1 cellular context compared by ENCODE assay signal in the genomic region with DNA sequence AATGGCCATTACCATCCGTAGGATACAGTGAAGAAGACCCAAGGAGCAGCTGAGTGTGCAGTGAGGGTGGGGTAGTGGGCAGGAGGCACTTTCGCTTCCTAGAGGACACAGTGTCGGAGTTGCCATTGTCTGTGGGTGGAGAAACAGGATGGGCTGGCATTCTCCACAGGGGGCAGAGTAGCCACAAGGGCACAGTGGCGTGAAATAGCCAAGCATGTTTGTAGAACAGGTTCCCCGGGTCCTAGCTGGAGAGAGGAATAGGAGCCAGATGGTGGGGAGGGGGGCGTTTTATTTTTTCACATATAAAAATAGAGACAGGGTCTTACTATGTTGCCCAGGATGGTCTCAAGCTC.
TF ChIP-seq lines count a peak whose summit lies in the region.

No MANE protein-coding gene starts in this region.

TF ChIP-seq in HepG2, 621 proteins besides CTCF, POLR2A, EP300 and RAD21 (continued from another document):
- TF ChIP-seq, protein P1, sequence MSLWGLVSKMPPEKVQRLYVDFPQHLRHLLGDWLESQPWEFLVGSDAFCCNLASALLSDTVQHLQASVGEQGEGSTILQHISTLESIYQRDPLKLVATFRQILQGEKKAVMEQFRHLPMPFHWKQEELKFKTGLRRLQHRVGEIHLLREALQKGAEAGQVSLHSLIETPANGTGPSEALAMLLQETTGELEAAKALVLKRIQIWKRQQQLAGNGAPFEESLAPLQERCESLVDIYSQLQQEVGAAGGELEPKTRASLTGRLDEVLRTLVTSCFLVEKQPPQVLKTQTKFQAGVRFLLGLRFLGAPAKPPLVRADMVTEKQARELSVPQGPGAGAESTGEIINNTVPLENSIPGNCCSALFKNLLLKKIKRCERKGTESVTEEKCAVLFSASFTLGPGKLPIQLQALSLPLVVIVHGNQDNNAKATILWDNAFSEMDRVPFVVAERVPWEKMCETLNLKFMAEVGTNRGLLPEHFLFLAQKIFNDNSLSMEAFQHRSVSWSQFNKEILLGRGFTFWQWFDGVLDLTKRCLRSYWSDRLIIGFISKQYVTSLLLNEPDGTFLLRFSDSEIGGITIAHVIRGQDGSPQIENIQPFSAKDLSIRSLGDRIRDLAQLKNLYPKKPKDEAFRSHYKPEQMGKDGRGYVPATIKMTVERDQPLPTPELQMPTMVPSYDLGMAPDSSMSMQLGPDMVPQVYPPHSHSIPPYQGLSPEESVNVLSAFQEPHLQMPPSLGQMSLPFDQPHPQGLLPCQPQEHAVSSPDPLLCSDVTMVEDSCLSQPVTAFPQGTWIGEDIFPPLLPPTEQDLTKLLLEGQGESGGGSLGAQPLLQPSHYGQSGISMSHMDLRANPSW (CRISPR knock-in tag; IDR thresholded peaks at IDR 0.05; ENCODE audit: borderline replicate concordance), result no peak
- no peak for TF ChIP-seq ZNF562 (CRISPR knock-in tag; IDR thresholded peaks at IDR 0.05; ENCODE audit: borderline replicate concordance)
- TF ChIP-seq SP4 (CRISPR knock-in tag; IDR thresholded peaks at IDR 0.05), result no peak
- TF ChIP-seq, protein P2, sequence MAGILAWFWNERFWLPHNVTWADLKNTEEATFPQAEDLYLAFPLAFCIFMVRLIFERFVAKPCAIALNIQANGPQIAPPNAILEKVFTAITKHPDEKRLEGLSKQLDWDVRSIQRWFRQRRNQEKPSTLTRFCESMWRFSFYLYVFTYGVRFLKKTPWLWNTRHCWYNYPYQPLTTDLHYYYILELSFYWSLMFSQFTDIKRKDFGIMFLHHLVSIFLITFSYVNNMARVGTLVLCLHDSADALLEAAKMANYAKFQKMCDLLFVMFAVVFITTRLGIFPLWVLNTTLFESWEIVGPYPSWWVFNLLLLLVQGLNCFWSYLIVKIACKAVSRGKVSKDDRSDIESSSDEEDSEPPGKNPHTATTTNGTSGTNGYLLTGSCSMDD (CRISPR knock-in tag; IDR thresholded peaks at IDR 0.05), result no peak
- TF ChIP-seq HMGA1 (CRISPR knock-in tag; conservative IDR thresholded peaks at IDR 0.05), result no peak
- no peak for TF ChIP-seq ZNF615 (CRISPR knock-in tag; IDR thresholded peaks at IDR 0.05; ENCODE audit: borderline replicate concordance)
- TF ChIP-seq CREM (IDR thresholded peaks at IDR 0.05), result no peak
- TF ChIP-seq CREM (CRISPR knock-in tag; IDR thresholded peaks at IDR 0.05), result no peak
